8 cellular contexts compared by ENCODE assay signal in the genomic region with DNA sequence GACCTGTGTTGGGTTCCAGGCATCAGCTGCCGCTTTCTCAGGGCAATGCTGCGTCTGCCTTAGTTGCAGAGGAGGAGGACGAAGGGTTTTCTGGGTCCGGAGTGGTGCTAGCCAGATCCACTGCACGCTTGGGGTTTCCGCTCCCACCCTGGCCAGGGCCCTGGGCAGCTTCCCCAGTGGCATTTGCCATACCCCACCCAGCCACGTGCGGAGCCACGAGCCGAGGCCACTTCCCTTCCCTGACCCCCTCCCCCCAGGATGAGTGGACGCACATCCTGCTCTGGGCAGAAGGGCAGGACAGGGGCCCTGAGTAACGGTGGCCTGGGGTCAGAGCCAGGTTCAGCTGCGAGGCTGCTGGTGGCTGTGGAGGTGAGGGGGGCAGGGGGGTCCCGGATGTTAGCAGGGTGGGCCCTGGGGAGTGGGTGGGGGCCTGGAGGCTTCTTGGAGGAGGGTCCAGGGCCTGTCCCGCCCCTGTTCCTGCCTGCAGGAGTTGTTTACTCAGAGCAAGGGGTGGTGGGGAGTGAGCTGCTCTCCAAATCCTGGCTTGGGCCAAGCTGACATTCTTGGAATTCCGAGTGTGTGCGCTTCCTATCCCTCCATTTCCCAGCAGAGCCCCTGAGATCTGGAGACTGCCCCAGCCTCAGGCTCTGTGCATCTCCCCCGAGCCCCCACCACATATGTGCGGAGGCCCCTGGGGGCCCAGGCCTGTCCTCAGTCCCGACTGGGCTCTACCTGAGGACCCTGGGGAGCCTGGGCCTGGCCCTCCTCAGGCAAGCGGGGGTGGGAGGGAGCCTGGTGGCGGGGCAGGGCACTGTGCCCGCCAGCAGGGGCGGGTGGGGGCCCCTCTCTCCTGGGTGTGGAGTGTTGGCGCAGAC. TPM values are rescaled to one million over a fixed set of nuclear protein-coding genes. Genes with fewer than 3 reads are reported as not detected.
DNase-seq lines count a peak whose midpoint lies in the region; ATAC-seq and TF ChIP-seq lines count a peak whose summit lies in the region.

No MANE protein-coding gene starts in this region.

- H3K27me3 ChIP-seq in lower lobe of right lung (ENCODE audit: low read depth) (no peaks in the 10 kb centered on the region), tibial artery (peaks cover 0 to 20% of the 10 kb centered on the region in 2 donors)

- H3K9me3 ChIP-seq in lower lobe of right lung (no peaks in the 10 kb centered on the region), tibial artery (no peaks in the 10 kb centered on the region)

- peak overlapping the region; percentile 99 for H3K4me3 ChIP-seq in lower lobe of right lung
- H3K4me3 ChIP-seq in tibial artery: peak overlapping the region; percentile 98

- POLR2A ChIA-PET in RWPE1 (lab: Yijun Ruan, JAX; ENCODE audit: low non-redundant PET): interaction anchor here (1.2 to 1.7 kb wide), 3 partner anchors 11 to 25 kb away, joined by 4 to 7 read pairs (median 5); partner anchors contain the start of gene CD151

- H3K27ac ChIP-seq in RWPE1 (peak overlapping the region; percentile 99), lower lobe of right lung (peak overlapping the region; percentile 94), tibial artery (peak overlapping the region; percentile 88 to 95)

- H3K4me1 ChIP-seq in lower lobe of right lung (peaks cover 78% of the 10 kb centered on the region), tibial artery (peaks cover 4 to 82% (median 67%) of the 10 kb centered on the region in 4 donors)

- intact Hi-C loops in lower lobe of right lung (cut with DNase I) (no loop called here), tibial artery (cut with DNase I; ENCODE audit: low total_unique reads) (loop anchor here (5.0 kb wide), 1 partner anchor 37 kb away; the partner anchor contains the start of genes PIDD1 and RPLP2)

- TF ChIP-seq CTCF in RWPE1 (conservative IDR thresholded peaks at IDR 0.05; ENCODE audit: low read depth) (no peak), lower lobe of right lung (IDR thresholded peaks at IDR 0.05) (no peak), tibial artery (IDR thresholded peaks at IDR 0.05) (peak in 1 of 2 experiments; percentile 12)

- CTCF ChIA-PET in RWPE1 (lab: Yijun Ruan, JAX): interaction anchor here (0.6 to 1.5 kb wide), 3 partner anchors 81 to 671 kb away, joined by 3 to 5 read pairs (median 4); no protein-coding TSS in a partner anchor

- DNase-seq in DMS 273 (lab: John Stamatoyannopoulos, UW; ENCODE audit: unreplicated experiment) (peak; percentile 75), DMS 273 treated with DMSO at 0.1 percent for 48 hours (lab: John Stamatoyannopoulos, UW) (no peak), RWPE1 (ENCODE audit: low spot score) (peak; percentile 86), ecto neural progenitor cell (ENCODE audit: low spot score) (peak; percentile 85), lower lobe of right lung (peak; percentile 96), tibial artery (peak; percentile 98)
- DNase-seq in activated effector memory CD4-positive, alpha-beta T cell treated with Interleukin-2 at 50 U/mL for 16 hours: no peak

- ATAC-seq in lower lobe of right lung: peak; percentile 73
- ATAC-seq in GM21360 (IDR thresholded peaks at IDR 0.05; ENCODE audit: unreplicated experiment): no peak

- peaks cover 19% of the 10 kb centered on the region for H3K36me3 ChIP-seq in lower lobe of right lung
- peaks cover 10 to 19% (median 18%) of the 10 kb centered on the region in 3 donors for H3K36me3 ChIP-seq in tibial artery

RNA-seq across cellular contexts. Expression of gene TSPAN4, which starts 1.4 kb away (rescaled TPM):
- total RNA-seq in lower lobe of right lung: 140 TPM

RNA-seq across cellular contexts. Expression of gene POLR2L, which starts 1.7 kb away (rescaled TPM):
- 127 TPM for total RNA-seq in lower lobe of right lung

RNA-seq across cellular contexts. Expression of gene CD151, which starts 11.3 kb away (rescaled TPM):
- total RNA-seq in lower lobe of right lung: 387 TPM

RNA-seq across cellular contexts. Expression of gene CRACR2B, which starts 16.3 kb away (rescaled TPM):
- total RNA-seq in lower lobe of right lung: 43.6 TPM

RNA-seq across cellular contexts. Expression of gene PNPLA2, which starts 25.3 kb away (rescaled TPM):
- total RNA-seq in lower lobe of right lung: 137 TPM

Comparison
In these comparisons a context has a peak if more than half of its experiments do, and no peak if none do; other contexts are left out.
1. DNase-seq: peak in DMS 273 (single experiment), RWPE1 (single experiment), ecto neural progenitor cell (single experiment), lower lobe of right lung (single experiment) and tibial artery (2 of 2); none in DMS 273 treated with DMSO at 0.1 percent for 48 hours (single experiment) and activated effector memory CD4-positive, alpha-beta T cell treated with Interleukin-2 at 50 U/mL for 16 hours (single experiment).
2. Peak in every context shown above with its lines, with median percentiles within 50 percentile points of each other: H3K27ac ChIP-seq.